ENCODE assay signal across 8 cellular contexts in the genomic region with DNA sequence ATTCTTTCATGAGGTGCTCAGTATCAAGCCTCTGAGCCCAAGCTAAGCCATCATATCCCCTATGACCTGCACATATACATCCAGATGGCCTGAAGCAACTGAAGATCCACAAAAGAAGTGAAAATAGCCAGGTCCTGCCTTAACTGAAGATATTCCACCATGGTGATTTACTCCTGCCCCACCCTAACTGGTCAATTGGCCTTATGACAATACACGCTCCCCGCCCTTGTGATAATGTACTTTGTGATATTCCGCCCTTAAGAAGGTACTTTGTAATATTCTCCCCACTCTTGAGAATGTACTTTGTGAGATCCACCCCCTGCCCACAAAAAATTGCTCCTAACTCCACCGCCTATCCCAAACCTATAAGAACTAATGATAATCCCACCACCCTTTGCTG. TPM values are rescaled to one million over a fixed set of nuclear protein-coding genes. Genes with fewer than 3 reads are reported as not detected.
DNase-seq lines count a peak whose midpoint lies in the region; ATAC-seq, FAIRE-seq and TF ChIP-seq lines count a peak whose summit lies in the region.
"Not testable (repeated sequence)": the region's sequence is repeated elsewhere in the genome, so short reads cannot be mapped to it uniquely, and the experiment has no call there.

No MANE protein-coding gene starts in this region.

- not testable (repeated sequence) for H3K27me3 Mint-ChIP-seq in activated CD4-positive, alpha-beta T cell treated with anti-CD3 and anti-CD28 coated beads for 36 hours; memory B cell; type B pancreatic cell

- H4K8ac ChIP-seq in H1 (ENCODE audit: extremely low read depth, insufficient read depth, low read length): not testable (repeated sequence)

- not testable (repeated sequence) for H3K9me3 Mint-ChIP-seq in activated CD4-positive, alpha-beta T cell treated with anti-CD3 and anti-CD28 coated beads for 36 hours (ENCODE audit: low read depth); activated naive CD4-positive, alpha-beta T cell treated with anti-CD3 and anti-CD28 coated beads, Interleukin-2, amount 50 U/mL, for 72 hours; memory B cell; type B pancreatic cell

- H3K36me3 ChIP-seq in Loucy (ENCODE audit: insufficient read depth, low read length); H1 (ENCODE audit: control insufficient read depth in 2 of 4, insufficient read depth in 4 of 4, low read length in 3 of 4); osteoblast (ENCODE audit: insufficient read depth, low read length): not testable (repeated sequence)

- peaks cover 17% of the 10 kb centered on the region for H4K20me1 ChIP-seq in Loucy (ENCODE audit: insufficient read depth, low read length, poor library complexity, severe bottlenecking)
- H4K20me1 ChIP-seq in H1 (replicated peaks in 1 of 2; ENCODE audit: control insufficient read depth in 1 of 2, insufficient read depth in 2 of 2, low read length in 2 of 2); osteoblast (ENCODE audit: insufficient read depth, low read length): not testable (repeated sequence)

- not testable (repeated sequence) for H3K27ac Mint-ChIP-seq in activated CD4-positive, alpha-beta T cell treated with anti-CD3 and anti-CD28 coated beads for 36 hours
- peak overlapping the region; percentile 2 to 94 for H3K27ac Mint-ChIP-seq in activated naive CD4-positive, alpha-beta T cell treated with anti-CD3 and anti-CD28 coated beads, Interleukin-2, amount 50 U/mL, for 72 hours
- H3K27ac Mint-ChIP-seq in memory B cell (peak overlapping the region; percentile 88), type B pancreatic cell (peak overlapping the region; percentile 91)

- not testable (repeated sequence) for H3K14ac ChIP-seq in H1 (ENCODE audit: insufficient read length)

- H2BK20ac ChIP-seq in H1 (ENCODE audit: low read length): not testable (repeated sequence)

- TF ChIP-seq RAD21 in H1 (IDR thresholded peaks at IDR 0.05 in 1 of 2, conservative IDR thresholded peaks at IDR 0.05 in 1 of 2; ENCODE audit: low read depth in 2 of 2, low read length in 2 of 2): not testable (repeated sequence)

- CTCF ChIA-PET in activated CD4-positive, alpha-beta T cell treated with anti-CD3 and anti-CD28 coated beads for 36 hours (lab: Charles Lee): not testable (repeated sequence)
- CTCF ChIA-PET in H1 (lab: Charles Lee; ENCODE audit: partially characterized antibody): interaction anchor here (0.6 kb wide), 1 partner anchor 42 kb away, joined by 3 read pairs; no protein-coding TSS in a partner anchor

- H3K4me3 ChIP-seq in GM08714 (ENCODE audit: low read length) (peak overlapping the region; percentile 95; the same call in 1 of the 2 replicates), Loucy (ENCODE audit: low read length, poor library complexity, severe bottlenecking) (peak overlapping the region; percentile 98), H1 (ENCODE audit: extremely low read depth in 1 of 4, insufficient read depth in 2 of 4, low read depth in 3 of 4, low read length in 4 of 4) (peak overlapping the region in 2 of 4 experiments; percentile 71 to 96; a peak in 3 of 8 replicates)
- H3K4me3 ChIP-seq in osteoblast (ENCODE audit: insufficient read depth, low read length): not testable (repeated sequence)

- H3F3A ChIP-seq in Loucy (ENCODE audit: low read depth): not testable (repeated sequence)

- 91% methylated on average over 4 of the region's 4 CpGs; no CpG with 5 or more reads in 1 of the 2 experiments for WGBS in H1 (ENCODE audit: extremely low coverage in 1 of 2, insufficient coverage in 1 of 2, insufficient read length in 1 of 2, insufficient replicate concordance in 2 of 2, low coverage in 1 of 2, low lambda C conversion rate in 2 of 2, missing lambda C conversion rate in 1 of 2), 2 experiments

- peak overlapping the region; percentile 91 for H3K9ac ChIP-seq in Loucy (ENCODE audit: low read depth, low read length, poor library complexity, severe bottlenecking)
- H3K9ac ChIP-seq in H1 (replicated peaks in 1 of 4; ENCODE audit: extremely low read depth in 1 of 4, low read depth in 3 of 4, low read length in 3 of 4): not testable (repeated sequence)

- H3K27me3 ChIP-seq in Loucy (ENCODE audit: insufficient read depth, low read length, poor library complexity, severe bottlenecking); H1 (replicated peaks in 1 of 4; ENCODE audit: control insufficient read depth in 3 of 4, extremely low read depth in 1 of 4, insufficient read depth in 3 of 4, low read length in 3 of 4); osteoblast (ENCODE audit: insufficient read depth, low read length): not testable (repeated sequence)

- not testable (repeated sequence) for ATAC-seq in activated CD4-positive, alpha-beta T cell treated with anti-CD3 and anti-CD28 coated beads for 36 hours; activated naive CD4-positive, alpha-beta T cell treated with anti-CD3 and anti-CD28 coated beads, Interleukin-2, amount 50 U/mL, for 72 hours; memory B cell (ENCODE audit: low read depth)

- intact Hi-C loops in activated CD4-positive, alpha-beta T cell treated with anti-CD3 and anti-CD28 coated beads for 36 hours (cut with DNase I, micrococcal nuclease): loop anchor here (2.0 to 5.0 kb wide), 2 partner anchors 87 to 707 kb away; a partner anchor contains a TSS

- TF ChIP-seq CTCF in Loucy (conservative IDR thresholded peaks at IDR 0.05; ENCODE audit: low read length); H1 (IDR thresholded peaks at IDR 0.05; ENCODE audit: control extremely low read depth in 1 of 3, insufficient read depth in 1 of 3, low read depth in 1 of 3, low read length in 3 of 3); osteoblast (IDR thresholded peaks at IDR 0.05; ENCODE audit: extremely low read depth, low read depth, low read length); type B pancreatic cell (conservative IDR thresholded peaks at IDR 0.05): not testable (repeated sequence)

- H4K5ac ChIP-seq in H1 (ENCODE audit: insufficient read length, low read depth, low read length): not testable (repeated sequence)

- H3K23me2 ChIP-seq in H1 (ENCODE audit: low read depth, low read length): not testable (repeated sequence)

- H2BK15ac ChIP-seq in H1 (ENCODE audit: low read length): not testable (repeated sequence)

- H3K9me3 ChIP-seq in Loucy (ENCODE audit: insufficient read depth, low read depth, low read length); H1 (ENCODE audit: insufficient read depth in 2 of 2, low read depth in 1 of 2, low read length in 1 of 2); osteoblast (ENCODE audit: low read depth, low read length): not testable (repeated sequence)

- not testable (repeated sequence) for H3K56ac ChIP-seq in H1 (replicated peaks; ENCODE audit: insufficient read length, low read depth, low read length)

- POLR2A ChIA-PET in activated CD4-positive, alpha-beta T cell treated with anti-CD3 and anti-CD28 coated beads for 36 hours (lab: Charles Lee): not testable (repeated sequence)
- POLR2A ChIA-PET in H1 (lab: Charles Lee; ENCODE audit: partially characterized antibody): interaction anchor here (0.6 to 2.3 kb wide), 5 partner anchors 7 to 52 kb away, joined by 3 to 6 read pairs (median 4); no protein-coding TSS in a partner anchor

- peak overlapping the region; percentile 99 for H3K4me2 ChIP-seq in Loucy (ENCODE audit: low read depth, low read length, poor library complexity, severe bottlenecking)
- peak overlapping the region; percentile 79 to 87; a peak in 3 of 4 replicates for H3K4me2 ChIP-seq in H1 (ENCODE audit: insufficient read depth in 1 of 2, low read depth in 2 of 2, low read length in 2 of 2)
- peak overlapping the region; percentile 92 for H3K4me2 ChIP-seq in osteoblast (ENCODE audit: insufficient read depth, low read length)

- H3K4me3 Mint-ChIP-seq in activated CD4-positive, alpha-beta T cell treated with anti-CD3 and anti-CD28 coated beads for 36 hours: peak overlapping the region; percentile 90
- H3K4me3 Mint-ChIP-seq in memory B cell (peak overlapping the region; percentile 8), type B pancreatic cell (peak overlapping the region; percentile 91)

- H3K36me3 Mint-ChIP-seq in activated CD4-positive, alpha-beta T cell treated with anti-CD3 and anti-CD28 coated beads for 36 hours (ENCODE audit: low read depth); memory B cell; type B pancreatic cell: not testable (repeated sequence)
- peaks cover 7 to 13% of the 10 kb centered on the region in 2 donors for H3K36me3 Mint-ChIP-seq in activated naive CD4-positive, alpha-beta T cell treated with anti-CD3 and anti-CD28 coated beads, Interleukin-2, amount 50 U/mL, for 72 hours

- not testable (repeated sequence) for H4K91ac ChIP-seq in H1 (replicated peaks; ENCODE audit: insufficient read length, low read length)

- not testable (repeated sequence) for H2AFZ ChIP-seq in Loucy (ENCODE audit: low read length); H1 (ENCODE audit: low read length); osteoblast (ENCODE audit: low read length)

- not testable (repeated sequence) for H2BK120ac ChIP-seq in H1 (replicated peaks; ENCODE audit: low read depth, low read length)

- H2BK5ac ChIP-seq in H1 (ENCODE audit: low read depth, low read length): not testable (repeated sequence)

- H3K23ac ChIP-seq in H1 (ENCODE audit: insufficient read length): not testable (repeated sequence)

- not testable (repeated sequence) for H3K4ac ChIP-seq in H1 (replicated peaks; ENCODE audit: insufficient read length, low read depth, low read length)

- not testable (repeated sequence) for DNase-seq in activated CD4-positive, alpha-beta T cell treated with anti-CD3 and anti-CD28 coated beads for 36 hours; activated naive CD4-positive, alpha-beta T cell treated with anti-CD3 and anti-CD28 coated beads, Interleukin-2, amount 50 U/mL, for 72 hours (ENCODE audit: low spot score in 2 of 2); H1 (ENCODE audit: low read depth in 1 of 2, low spot score in 2 of 2); memory B cell (ENCODE audit: low spot score in 2 of 2); osteoblast (ENCODE audit: insufficient read length, low spot score, missing footprints); type B pancreatic cell (ENCODE audit: extremely low spot score, unreplicated experiment)

- peak in 1 of 2 experiments; percentile 6; a peak in 1 of 3 replicates for TF ChIP-seq POLR2A in H1 (IDR thresholded peaks at IDR 0.05; ENCODE audit: control extremely low read depth in 1 of 2, low read depth in 2 of 2, low read length in 2 of 2)

- H3K79me1 ChIP-seq in H1 (ENCODE audit: low read depth, low read length): not testable (repeated sequence)

- H3K79me2 ChIP-seq in Loucy (ENCODE audit: insufficient read depth, low read length) (peaks cover 53% of the 10 kb centered on the region), H1 (ENCODE audit: control insufficient read depth in 1 of 2, insufficient read depth in 2 of 2, low read length in 2 of 2) (peaks cover 24 to 62% of the 10 kb centered on the region in 2 experiments), osteoblast (ENCODE audit: insufficient read depth, low read length) (peaks cover 51% of the 10 kb centered on the region)

- not testable (repeated sequence) for TF ChIP-seq EP300 in H1 (IDR thresholded peaks at IDR 0.05; ENCODE audit: borderline replicate concordance in 1 of 2, low read depth in 2 of 2, low read length in 2 of 2)

- H3K4me1 ChIP-seq in Loucy (ENCODE audit: insufficient read depth, low read length, poor library complexity, severe bottlenecking); H1 (replicated peaks in 1 of 4; ENCODE audit: control insufficient read depth in 3 of 4, insufficient read depth in 4 of 4, low read length in 3 of 4): not testable (repeated sequence)
- peaks cover 10% of the 10 kb centered on the region for H3K4me1 ChIP-seq in osteoblast (ENCODE audit: insufficient read depth, low read length)

- not testable (repeated sequence) for H3K9me2 ChIP-seq in Loucy (replicated peaks; ENCODE audit: low read depth, low read length)

- H2AK5ac ChIP-seq in H1 (ENCODE audit: low read depth, low read length): not testable (repeated sequence)

- H3K4me1 Mint-ChIP-seq in activated CD4-positive, alpha-beta T cell treated with anti-CD3 and anti-CD28 coated beads for 36 hours: peaks cover 28% of the 10 kb centered on the region
- H3K4me1 Mint-ChIP-seq in memory B cell: peaks cover 22% of the 10 kb centered on the region
- H3K4me1 Mint-ChIP-seq in type B pancreatic cell (ENCODE audit: unreplicated experiment): peaks cover 19% of the 10 kb centered on the region

- not testable (repeated sequence) for H3K27ac ChIP-seq in H1 (ENCODE audit: low read depth, low read length); osteoblast (ENCODE audit: low read depth, low read length)

- not testable (repeated sequence) for FAIRE-seq in H1 (lab: Jason Lieb, UNC)

- not testable (repeated sequence) for H3K18ac ChIP-seq in H1 (ENCODE audit: extremely low read depth, low read length)

- H2BK12ac ChIP-seq in H1 (ENCODE audit: low read depth, low read length): not testable (repeated sequence)

RNA-seq across cellular contexts. Expression of a gene that starts 1.7 kb away (rescaled TPM):
- total RNA-seq in activated CD4-positive, alpha-beta T cell treated with anti-CD3 and anti-CD28 coated beads for 36 hours: 10 to 100 TPM; 53.2 to 62.0 TPM
- 10 to 100 TPM; 23.4 to 61.3 TPM for total RNA-seq in activated naive CD4-positive, alpha-beta T cell treated with anti-CD3 and anti-CD28 coated beads, Interleukin-2, amount 50 U/mL, for 72 hours
- total RNA-seq in H1 (2021; fragmentation: NEBNext Ultra II Directional; extraction: Animal tissue kit (Norgen Biotek cat#: 25700)): 90.9 and 92.8 TPM in 2 replicates
- polyA plus RNA-seq in H1 (2011; rRNA removed): 43.9 and 64.3 TPM in 2 replicates
- 46.9 TPM for polyA plus RNA-seq in H1 (2011; cell fraction: cytosol; rRNA removed)
- polyA plus RNA-seq in H1 (2011; cell fraction: nucleus; rRNA removed): 97.3 TPM
- 73.8 to 103 TPM (median 78.6 TPM) in 4 replicates for polyA plus RNA-seq in H1 (2012, experiment 1 of 2)
- 33.4 TPM for polyA plus RNA-seq in H1 (2012, experiment 2 of 2)
- 63.1 TPM for polyA plus RNA-seq in H1 (2013, experiment 1 of 2)
- 61.7 TPM for polyA plus RNA-seq in H1 (2013, experiment 2 of 2)
- polyA minus RNA-seq in H1 (2011; rRNA and poly(A)+ RNA removed): 50.0 and 68.9 TPM in 2 replicates
- polyA minus RNA-seq in H1 (2011; cell fraction: cytosol; rRNA and poly(A)+ RNA removed): 27.9 TPM
- polyA minus RNA-seq in H1 (2011; cell fraction: nucleus; rRNA and poly(A)+ RNA removed): 51.5 TPM
- total RNA-seq in osteoblast (26.8 and 29.5 TPM in 2 replicates), type B pancreatic cell (ENCODE audit: low replicate concordance) (65.2 and 70.3 TPM in 2 replicates)

Comparison
In these comparisons a context has a peak if more than half of its experiments do, and no peak if none do; other contexts are left out.
1. H3K4me3 Mint-ChIP-seq: peak in every context shown above with its lines; median percentile 91 in type B pancreatic cell; 90 in activated CD4-positive, alpha-beta T cell treated with anti-CD3 and anti-CD28 coated beads for 36 hours; 8 in memory B cell.